ENCODE assay signal across 8 cellular contexts in genomic region chr2:27409321-27410073, GRCh38. TPM values are rescaled to one million over a fixed set of nuclear protein-coding genes. Genes with fewer than 3 reads are reported as not detected.
DNase-seq lines count a peak whose midpoint lies in the region; ATAC-seq and TF ChIP-seq lines count a peak whose summit lies in the region.

A gene with protein sequence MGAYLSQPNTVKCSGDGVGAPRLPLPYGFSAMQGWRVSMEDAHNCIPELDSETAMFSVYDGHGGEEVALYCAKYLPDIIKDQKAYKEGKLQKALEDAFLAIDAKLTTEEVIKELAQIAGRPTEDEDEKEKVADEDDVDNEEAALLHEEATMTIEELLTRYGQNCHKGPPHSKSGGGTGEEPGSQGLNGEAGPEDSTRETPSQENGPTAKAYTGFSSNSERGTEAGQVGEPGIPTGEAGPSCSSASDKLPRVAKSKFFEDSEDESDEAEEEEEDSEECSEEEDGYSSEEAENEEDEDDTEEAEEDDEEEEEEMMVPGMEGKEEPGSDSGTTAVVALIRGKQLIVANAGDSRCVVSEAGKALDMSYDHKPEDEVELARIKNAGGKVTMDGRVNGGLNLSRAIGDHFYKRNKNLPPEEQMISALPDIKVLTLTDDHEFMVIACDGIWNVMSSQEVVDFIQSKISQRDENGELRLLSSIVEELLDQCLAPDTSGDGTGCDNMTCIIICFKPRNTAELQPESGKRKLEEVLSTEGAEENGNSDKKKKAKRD (minus strand): TSS chr2:27409591. CDS start chr2:27409422, 169 bp downstream.

- CTCF ChIA-PET in Panc1 (lab: Charles Lee): interaction anchor here (0.6 kb wide), 2 partner anchors 96 to 274 kb away, joined by 4 read pairs; no protein-coding TSS in a partner anchor

- intact Hi-C loops in Panc1 (cut with micrococcal nuclease; ENCODE audit: unreplicated experiment): loop anchor here (5.0 kb wide), 1 partner anchor 218 kb away; the partner anchor contains the start of genes CCDC121 and GPN1

- H3K4me1 Mint-ChIP-seq in activated T-cell treated with anti-CD3 and anti-CD28 coated beads, Interleukin-2, amount 50 U/mL, for 4 hours (ENCODE audit: low read depth): peaks cover 32% of the 10 kb centered on the region

- ATAC-seq in GM21737 (IDR thresholded peaks at IDR 0.05; ENCODE audit: unreplicated experiment) (peak; percentile 95), Panc1 (peak; percentile 98)
- ATAC-seq in activated T-cell treated with anti-CD3 and anti-CD28 coated beads, Interleukin-2, amount 50 U/mL, for 4 hours: peak; percentile 99

- POLR2A ChIA-PET in Panc1 (lab: Charles Lee): interaction anchor here (1.0 kb wide), 2 partner anchors 28 to 77 kb away, joined by 4 to 5 read pairs; no protein-coding TSS in a partner anchor

- H3K9ac ChIP-seq in KMS-11 (peak within 1 kb of the TSS; percentile 85), muscle layer of colon (ENCODE audit: low read length) (peak within 1 kb of the TSS; percentile 86)

- peak within 1 kb of the TSS; percentile 73 for H3K27ac ChIP-seq in KMS-11
- peak within 1 kb of the TSS; percentile 100 for H3K27ac ChIP-seq in Panc1 (ENCODE audit: low read length)
- H3K27ac ChIP-seq in esophagus (ENCODE audit: low read depth in 2 of 2, low read length in 1 of 2): peak within 1 kb of the TSS; percentile 86 to 92
- H3K27ac ChIP-seq in muscle layer of colon (ENCODE audit: low read depth, low read length): peak within 1 kb of the TSS; percentile 72

- no peaks in the 10 kb centered on the region for H3K27me3 Mint-ChIP-seq in activated T-cell treated with anti-CD3 and anti-CD28 coated beads, Interleukin-2, amount 50 U/mL, for 4 hours (ENCODE audit: low read depth)

- TF ChIP-seq CTCF in KMS-11 (conservative IDR thresholded peaks at IDR 0.05; ENCODE audit: low read depth, low read length) (no peak), Panc1 (IDR thresholded peaks at IDR 0.05) (no peak)

- no TSS peak for BruUV-seq in Panc1 (replicated peaks; lab: Mats Ljungman, UMichigan)

- DNase-seq in DMS79 (lab: John Stamatoyannopoulos, UW) (peak; percentile 79), Panc1 (ENCODE audit: low read depth, low spot score) (peak; percentile 76)
- DNase-seq in activated T-cell treated with anti-CD3 and anti-CD28 coated beads, Interleukin-2, amount 50 U/mL, for 4 hours: peak; percentile 96
- DNase-seq in stimulated activated CD8-positive, alpha-beta memory T cell treated with anti-CD3 and anti-CD28 coated beads, Interleukin-7, amount 100 ng/mL, for 24 hours (ENCODE audit: low read depth): peak; percentile 88

- peak within 1 kb of the TSS; percentile 100 for H3K4me2 ChIP-seq in KMS-11

- peak within 1 kb of the TSS; percentile 89 for H3K4me3 Mint-ChIP-seq in activated T-cell treated with anti-CD3 and anti-CD28 coated beads, Interleukin-2, amount 50 U/mL, for 4 hours

- no peaks in the 10 kb centered on the region for H3K36me3 ChIP-seq in KMS-11 (ENCODE audit: insufficient read depth)
- peaks cover 8% of the 10 kb centered on the region for H3K36me3 ChIP-seq in Panc1 (ENCODE audit: control insufficient read depth, insufficient read depth, low read length)
- H3K36me3 ChIP-seq in esophagus (ENCODE audit: control insufficient read depth in 2 of 2, insufficient read depth in 2 of 2, low read length in 1 of 2): no peaks in the 10 kb centered on the region
- H3K36me3 ChIP-seq in muscle layer of colon (ENCODE audit: insufficient read depth, low read length): no peaks in the 10 kb centered on the region

- WGBS in esophagus, 2 donors: 1% methylated on average over 48 to 82 of the region's 82 CpGs

- H3K9me3 ChIP-seq in Panc1 (ENCODE audit: control insufficient read depth, insufficient read depth, low read depth, low read length): no peaks in the 10 kb centered on the region
- H3K9me3 ChIP-seq in esophagus (ENCODE audit: control insufficient read depth in 2 of 2, insufficient read depth in 1 of 2, low read depth in 1 of 2, low read length in 1 of 2): no peaks in the 10 kb centered on the region
- H3K9me3 ChIP-seq in muscle layer of colon (ENCODE audit: low read length): no peaks in the 10 kb centered on the region

- H3K9me3 Mint-ChIP-seq in activated T-cell treated with anti-CD3 and anti-CD28 coated beads, Interleukin-2, amount 50 U/mL, for 4 hours: no peaks in the 10 kb centered on the region

- in situ Hi-C loops in Panc1 (cut with HindIII; ENCODE audit: low pct_unique_long_range_greater_than_20kb, low sequenced_read_pairs): no loop called here

- H3K27me3 ChIP-seq in KMS-11 (ENCODE audit: insufficient read depth, low read depth): no peaks in the 10 kb centered on the region
- H3K27me3 ChIP-seq in Panc1 (ENCODE audit: control insufficient read depth, insufficient read depth, low read length): no peaks in the 10 kb centered on the region
- H3K27me3 ChIP-seq in esophagus (ENCODE audit: control insufficient read depth in 1 of 2, insufficient read depth in 2 of 2, low read length in 2 of 2): no peaks in the 10 kb centered on the region
- no peaks in the 10 kb centered on the region for H3K27me3 ChIP-seq in muscle layer of colon (ENCODE audit: control insufficient read depth in 1 of 2, insufficient read depth in 2 of 2, low read length in 2 of 2)

- H3K4me3 ChIP-seq in KMS-11 (IDR thresholded peaks at IDR 0.05; ENCODE audit: insufficient read depth, low read depth, low read length): peak within 1 kb of the TSS; percentile 80
- peak within 1 kb of the TSS; percentile 93 to 96 for H3K4me3 ChIP-seq in Panc1 (ENCODE audit: low read depth in 2 of 2, low read length in 2 of 2)
- H3K4me3 ChIP-seq in esophagus (ENCODE audit: low read depth in 1 of 2, low read length in 2 of 2): peak within 1 kb of the TSS; percentile 85 to 90
- H3K4me3 ChIP-seq in muscle layer of colon (ENCODE audit: low read depth in 1 of 2, low read length in 2 of 2): peak within 1 kb of the TSS; percentile 47 to 72

- H4K20me1 ChIP-seq in KMS-11 (ENCODE audit: insufficient read depth): peaks cover 16% of the 10 kb centered on the region; the same call in 1 of the 2 replicates

- H2AFZ ChIP-seq in KMS-11 (ENCODE audit: low read depth): peak within 1 kb of the TSS; percentile 89

- H3K4me1 ChIP-seq in KMS-11 (ENCODE audit: low read depth, poor library complexity, severe bottlenecking) (peaks cover 23% of the 10 kb centered on the region), Panc1 (ENCODE audit: control insufficient read depth, insufficient read depth, low read length) (peaks cover 16% of the 10 kb centered on the region), esophagus (ENCODE audit: control insufficient read depth in 2 of 2, insufficient read depth in 2 of 2, low read length in 1 of 2) (peaks cover 0 to 2% of the 10 kb centered on the region in 2 donors), muscle layer of colon (ENCODE audit: insufficient read depth, low read length) (peaks cover 18% of the 10 kb centered on the region)

- H3K36me3 Mint-ChIP-seq in activated T-cell treated with anti-CD3 and anti-CD28 coated beads, Interleukin-2, amount 50 U/mL, for 4 hours (ENCODE audit: insufficient read depth): peaks cover 8% of the 10 kb centered on the region

- H3K79me2 ChIP-seq in KMS-11 (ENCODE audit: insufficient read depth, low read depth): peaks cover 48% of the 10 kb centered on the region

RNA-seq across cellular contexts. Expression of the gene that starts here (rescaled TPM):
- 115 TPM for total RNA-seq in Panc1 (2021; ENCODE audit: unreplicated experiment)
- 115 TPM for polyA plus RNA-seq in Panc1 (2012; ENCODE audit: insufficient read length)
- 100 to 1,000 TPM; 177 to 208 (median 186) TPM for total RNA-seq in activated T-cell treated with anti-CD3 and anti-CD28 coated beads, Interleukin-2, amount 50 U/mL, for 4 hours
- polyA plus RNA-seq in esophagus: 10 to 100 TPM; 40.3 to 65.0 TPM

Comparison
In these comparisons a context has a peak if more than half of its experiments do, and no peak if none do; other contexts are left out.
1. Peak in every context shown above with its lines: DNase-seq, ATAC-seq, H3K4me3 ChIP-seq and H3K27ac ChIP-seq.